9 cellular contexts compared by ENCODE assay signal in the genomic region with DNA sequence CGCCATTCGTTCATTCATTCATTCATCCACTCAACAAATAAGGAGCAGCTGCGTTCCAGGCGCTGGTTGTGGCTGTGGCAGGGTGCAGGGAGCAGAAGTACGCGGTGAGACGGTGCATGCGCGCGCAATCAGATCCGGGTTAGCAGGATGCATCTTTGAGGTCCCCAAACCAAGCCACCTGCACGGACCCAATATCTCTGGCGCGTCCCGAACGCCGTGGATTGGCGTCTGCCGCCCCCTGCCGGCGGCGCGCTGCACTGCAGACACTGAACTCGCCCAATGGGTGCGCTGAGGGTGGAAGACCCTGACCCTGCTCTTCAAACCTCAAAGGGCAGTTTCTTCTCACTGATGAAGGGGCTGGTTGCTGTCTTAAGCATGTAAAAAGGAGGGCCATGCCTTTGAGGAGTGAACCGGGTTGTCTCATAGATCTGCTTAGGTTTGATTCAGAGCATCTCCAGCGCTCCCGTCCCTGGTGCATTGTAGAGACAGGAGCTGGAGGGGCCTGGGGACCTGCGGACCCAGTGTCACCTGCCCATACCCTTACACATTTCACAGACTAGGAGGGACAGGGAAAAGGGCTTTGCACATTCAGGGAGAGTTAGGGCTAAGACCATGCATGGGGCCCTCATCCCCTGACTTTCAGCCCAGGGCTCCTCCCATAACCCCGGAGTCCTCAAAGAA.
DNase-seq lines count a peak whose midpoint lies in the region; ATAC-seq, FAIRE-seq and TF ChIP-seq lines count a peak whose summit lies in the region.
"Had no signal": no experiment of that assay in that cellular context is flagged by ENCODE, and none has a peak within 500 bp of the region (broad histone marks: within the 10 kb centered on the region; RNA-seq: fewer than 3 reads in every experiment).

No MANE protein-coding gene starts in this region.

- DNase-seq in DMS 273 treated with DMSO at 0.1 percent for 48 hours (lab: John Stamatoyannopoulos, UW) (peak; percentile 13), H54 (ENCODE audit: insufficient read length, low spot score) (peak; percentile 70), NCI-H460 (ENCODE audit: extremely low read depth, low read depth) (peak; percentile 36), endothelial cell (ENCODE audit: low spot score) (peak; percentile 81), mucosa of descending colon (peak in 2 of 3 donors; percentile 74 to 76), NCI-H446 treated with DMSO at 0.1 percent for 48 hours (lab: John Stamatoyannopoulos, UW) (no peak)
- peak; percentile 20 to 33 for DNase-seq in activated CD8-positive, alpha-beta memory T cell treated with anti-CD3 and anti-CD28 coated beads for 4 hours (ENCODE audit: low read depth in 2 of 2)
- DNase-seq in stimulated activated CD8-positive, alpha-beta memory T cell treated with anti-CD3 and anti-CD28 coated beads, Interleukin-4, amount 100 ng/mL, for 48 hours: peak; percentile 88

- no peaks in the 10 kb centered on the region for H3K9me3 ChIP-seq in mucosa of descending colon

- H3K36me3 ChIP-seq in mucosa of descending colon (ENCODE audit: low read depth): no peaks in the 10 kb centered on the region

- peak; percentile 78 for ATAC-seq in mucosa of descending colon

- no peaks in the 10 kb centered on the region for H3K36me3 Mint-ChIP-seq in endothelial cell (ENCODE audit: low read depth, unreplicated experiment)
- H3K36me3 Mint-ChIP-seq: activated naive CD8-positive, alpha-beta T cell had no signal

- H3K27me3 Mint-ChIP-seq in endothelial cell (ENCODE audit: unreplicated experiment): peaks cover 8% of the 10 kb centered on the region

- H3K4me3 ChIP-seq in mucosa of descending colon: no peak overlapping the region

- no peaks in the 10 kb centered on the region for H3K4me1 Mint-ChIP-seq in endothelial cell (ENCODE audit: unreplicated experiment)

- H3K4me3 Mint-ChIP-seq in endothelial cell (ENCODE audit: unreplicated experiment): no peak overlapping the region
- H3K4me3 Mint-ChIP-seq: activated naive CD8-positive, alpha-beta T cell had no signal

- H3K27ac Mint-ChIP-seq in endothelial cell (ENCODE audit: unreplicated experiment): no peak overlapping the region
- H3K27ac Mint-ChIP-seq: activated naive CD8-positive, alpha-beta T cell had no signal

- TF ChIP-seq CTCF in endothelial cell (IDR thresholded peaks at IDR 0.05; ENCODE audit: unreplicated experiment) (peak; percentile 99), mucosa of descending colon (IDR thresholded peaks at IDR 0.05) (peak; percentile 97)

- H3K9me3 Mint-ChIP-seq in endothelial cell (ENCODE audit: unreplicated experiment): no peaks in the 10 kb centered on the region

- TF ChIP-seq POLR2A in H54 (IDR thresholded peaks at IDR 0.05; ENCODE audit: low read depth, low read length): no peak

- intact Hi-C loops in mucosa of descending colon (cut with DNase I, micrococcal nuclease): loop anchor here (2.0 to 5.0 kb wide), 2 partner anchors 105 to 108 kb away; no protein-coding TSS in a partner anchor

- H3K4me1 ChIP-seq in mucosa of descending colon (ENCODE audit: low read depth): no peaks in the 10 kb centered on the region

- no peak for FAIRE-seq in H54 (lab: Jason Lieb, UNC)
